8 cellular contexts compared by ENCODE assay signal in genomic region chr12:74537707-74538385, GRCh38. TPM values are rescaled to one million over a fixed set of nuclear protein-coding genes. Genes with fewer than 3 reads are reported as not detected.
DNase-seq lines count a peak whose midpoint lies in the region; ATAC-seq and TF ChIP-seq lines count a peak whose summit lies in the region.

TSS of gene ATXN7L3B (plus strand) at chr12:74537835. CDS start at chr12:74538113, 278 bp downstream.

- TF ChIP-seq CTCF in left lung (IDR thresholded peaks at IDR 0.05), result no peak

- intact Hi-C loops in left lung (cut with DNase I), result no loop called here

- peaks cover 0 to 27% (median 11%) of the 10 kb centered on the region in 11 experiments; a peak in 9 of 22 replicates for H3K9me3 ChIP-seq in BLaER1 treated with 17β-estradiol and CSF1 and Interleukin-3, amounts not matched to agents 10 nM and 100 nM (replicated peaks in 1 of 11)
- no peaks in the 10 kb centered on the region for H3K9me3 ChIP-seq in left lung

- peak within 1 kb of the TSS; percentile 93 to 99 (median 96) for H3K27ac ChIP-seq in BLaER1 treated with 17β-estradiol and CSF1 and Interleukin-3, amounts not matched to agents 10 nM and 100 nM
- peak within 1 kb of the TSS; percentile 88 to 95 for H3K27ac ChIP-seq in left lung

- H3K4me3 ChIP-seq in BLaER1 treated with 17β-estradiol and CSF1 and Interleukin-3, amounts not matched to agents 10 nM and 100 nM, result peak within 1 kb of the TSS; percentile 68 to 93 (median 90)
- peak within 1 kb of the TSS; percentile 49 to 72 for H3K4me3 ChIP-seq in left lung

- peaks cover 22 to 45% (median 36%) of the 10 kb centered on the region in 11 experiments; a peak in 21 of 22 replicates for H3K36me3 ChIP-seq in BLaER1 treated with 17β-estradiol and CSF1 and Interleukin-3, amounts not matched to agents 10 nM and 100 nM
- H3K36me3 ChIP-seq in left lung, result peaks cover 0 to 14% of the 10 kb centered on the region in 2 donors

- peaks cover 33 to 45% (median 42%) of the 10 kb centered on the region in 11 experiments for H4K20me1 ChIP-seq in BLaER1 treated with 17β-estradiol and CSF1 and Interleukin-3, amounts not matched to agents 10 nM and 100 nM

- peak within 1 kb of the TSS; percentile 93 to 98 (median 96) for H3K9ac ChIP-seq in BLaER1 treated with 17β-estradiol and CSF1 and Interleukin-3, amounts not matched to agents 10 nM and 100 nM

- DNase-seq in NCI-H69 (lab: John Stamatoyannopoulos, UW), result peak; percentile 92
- DNase-seq in activated CD4-positive, alpha-beta T cell treated with anti-CD3 and anti-CD28 coated beads, Interleukin-2, amount 50 U/mL, for 1 hour, result peak; percentile 96
- DNase-seq in dedifferentiated amniotic fluid mesenchymal stem cell (ENCODE audit: extremely low spot score), result peak; percentile 93
- DNase-seq in left lung, result peak; percentile 94 to 98
- peak; percentile 88 to 94 for DNase-seq in stimulated activated CD4-positive, alpha-beta T cell treated with anti-CD3 and anti-CD28 coated beads, Interleukin-2, amount 100 ng/mL, for 48 hours

- H3K4me2 ChIP-seq in BLaER1 treated with 17β-estradiol and CSF1 and Interleukin-3, amounts not matched to agents 10 nM and 100 nM, result peak within 1 kb of the TSS; percentile 80 to 99 (median 95)

- H3K4me1 ChIP-seq in BLaER1 treated with 17β-estradiol and CSF1 and Interleukin-3, amounts not matched to agents 10 nM and 100 nM, result peaks cover 30 to 44% (median 33%) of the 10 kb centered on the region in 10 experiments
- peaks cover 25 to 48% of the 10 kb centered on the region in 2 donors for H3K4me1 ChIP-seq in left lung

- H3K27me3 ChIP-seq in BLaER1 treated with 17β-estradiol and CSF1 and Interleukin-3, amounts not matched to agents 10 nM and 100 nM, result no peaks in the 10 kb centered on the region
- no peaks in the 10 kb centered on the region for H3K27me3 ChIP-seq in left lung

- ATAC-seq in GM19328 (IDR thresholded peaks at IDR 0.05; ENCODE audit: unreplicated experiment), result peak; percentile 97
- ATAC-seq in HG03520 (IDR thresholded peaks at IDR 0.05; ENCODE audit: unreplicated experiment), result peak; percentile 95
- ATAC-seq in left lung, result peak; percentile 99

RNA-seq across cellular contexts. Expression of gene ATXN7L3B, which starts in this region (rescaled TPM):
- total RNA-seq in left lung, result 10 to 100 TPM; 26.1 to 27.1 TPM

Comparison
In these comparisons a context has a peak if more than half of its experiments do, and no peak if none do; other contexts are left out.
1. Peak in every context shown above with its lines: DNase-seq, ATAC-seq, H3K4me3 ChIP-seq and H3K27ac ChIP-seq.